Comparison of ENCODE assay signal across 12 cellular contexts in genomic region chr12:1108276-1108675, GRCh38.
DNase-seq lines count a peak whose midpoint lies in the region; ATAC-seq, FAIRE-seq and TF ChIP-seq lines count a peak whose summit lies in the region.
"Had no signal": no experiment of that assay in that cellular context is flagged by ENCODE, and none has a peak within 500 bp of the region (broad histone marks: within the 10 kb centered on the region; RNA-seq: fewer than 3 reads in every experiment).

No MANE protein-coding gene starts in this region.

- no peak overlapping the region for H3K27ac ChIP-seq in DOHH2 (ENCODE audit: low read depth, low read length)
- no peak overlapping the region for H3K27ac ChIP-seq in OCI-LY7 (ENCODE audit: low read depth, low read length, poor library complexity, severe bottlenecking)
- no peak overlapping the region for H3K27ac ChIP-seq in esophagus squamous epithelium
- H3K27ac ChIP-seq: suprapubic skin had no signal

- H3K36me3 ChIP-seq in DOHH2 (ENCODE audit: control insufficient read depth, low read length) (peaks cover 8% of the 10 kb centered on the region), OCI-LY7 (ENCODE audit: insufficient read depth, low read length) (no peaks in the 10 kb centered on the region; the same call in 1 of the 2 replicates), esophagus squamous epithelium (peaks cover 0 to 57% (median 4%) of the 10 kb centered on the region in 3 donors)

- TF ChIP-seq POLR2A in esophagus squamous epithelium (IDR thresholded peaks at IDR 0.05) (no peak), lower leg skin (IDR thresholded peaks at IDR 0.05) (no peak)

- intact Hi-C loops in OCI-LY7 (cut with micrococcal nuclease; ENCODE audit: unreplicated experiment) (no loop called here), esophagus squamous epithelium (cut with DNase I) (no loop called here), lower leg skin (cut with DNase I; ENCODE audit: low total_unique reads) (no loop called here)

- peak; percentile 85 for ATAC-seq in HG03066 (IDR thresholded peaks at IDR 0.05; ENCODE audit: low read depth, unreplicated experiment)

- BruUV-seq in OCI-LY7 (replicated peaks; lab: Mats Ljungman, UMichigan): no TSS peak

- peak overlapping the region; percentile 24 for H3K4me2 ChIP-seq in DOHH2 (ENCODE audit: low read length)
- peak overlapping the region; percentile 46 for H3K4me2 ChIP-seq in OCI-LY7 (ENCODE audit: low read length)

- H2AFZ ChIP-seq in OCI-LY7 (ENCODE audit: low read length): no peak overlapping the region

- H3K4me3 ChIP-seq in DOHH2 (ENCODE audit: low read length): no peak overlapping the region
- H3K4me3 ChIP-seq in OCI-LY7 (ENCODE audit: low read depth, low read length, poor library complexity, severe bottlenecking): no peak overlapping the region
- H3K4me3 ChIP-seq in esophagus squamous epithelium: no peak overlapping the region
- no peak overlapping the region for H3K4me3 ChIP-seq in lower leg skin (ENCODE audit: low read depth, poor library complexity, severe bottlenecking)
- H3K4me3 ChIP-seq: suprapubic skin had no signal

- 50 to 100% methylated on average over 1 of the region's 1 CpG for WGBS in esophagus squamous epithelium, 2 donors
- WGBS in lower leg skin, 2 donors: 96 to 100% methylated on average over 1 of the region's 1 CpG

- H3K4me1 ChIP-seq in DOHH2 (ENCODE audit: control insufficient read depth, low read length) (peaks cover 10% of the 10 kb centered on the region), OCI-LY7 (ENCODE audit: insufficient read depth, low read length, poor library complexity, severe bottlenecking) (peaks cover 21% of the 10 kb centered on the region), esophagus squamous epithelium (peaks cover 0 to 7% (median 0%) of the 10 kb centered on the region in 3 donors)
- H3K4me1 ChIP-seq: suprapubic skin had no signal

- TF ChIP-seq CTCF in DOHH2 (IDR thresholded peaks at IDR 0.05; ENCODE audit: low read depth, low read length, poor library complexity, severe bottlenecking): no peak
- TF ChIP-seq CTCF in OCI-LY7 (conservative IDR thresholded peaks at IDR 0.05; ENCODE audit: low read length): no peak
- no peak for TF ChIP-seq CTCF in esophagus squamous epithelium (IDR thresholded peaks at IDR 0.05)
- TF ChIP-seq CTCF in lower leg skin (IDR thresholded peaks at IDR 0.05): no peak

- DNase-seq in GM19239 (ENCODE audit: insufficient read length, low spot score) (peak; percentile 52), OCI-LY7 (ENCODE audit: low spot score) (peak; percentile 64), esophagus squamous epithelium (lab: John Stamatoyannopoulos, UW) (no peak), lower leg skin (ENCODE audit: low spot score in 2 of 2) (no peak), superior temporal gyrus (ENCODE audit: extremely low spot score) (no peak), NCI-H1417 (lab: John Stamatoyannopoulos, UW) (no peak)
- DNase-seq: central memory CD4-positive, alpha-beta T cell; NCI-H2029 treated with DMSO at 0.1 percent for 48 hours; SHP77 treated with DMSO at 0.1 percent for 48 hours had no signal

- H3K27me3 ChIP-seq in DOHH2 (ENCODE audit: control insufficient read depth, low read length) (no peaks in the 10 kb centered on the region), esophagus squamous epithelium (no peaks in the 10 kb centered on the region)
- H3K27me3 ChIP-seq: suprapubic skin had no signal

- H3K79me2 ChIP-seq in DOHH2 (ENCODE audit: control insufficient read depth, low read length): no peaks in the 10 kb centered on the region
- H3K79me2 ChIP-seq in OCI-LY7 (ENCODE audit: insufficient read depth, low read depth, low read length): no peaks in the 10 kb centered on the region

- H4K20me1 ChIP-seq in DOHH2 (ENCODE audit: control insufficient read depth, insufficient read depth, low read depth, low read length): no peaks in the 10 kb centered on the region; the same call in 1 of the 2 replicates
- no peaks in the 10 kb centered on the region for H4K20me1 ChIP-seq in OCI-LY7 (ENCODE audit: insufficient read depth, low read length)

- peak; percentile 83 for FAIRE-seq in GM19239 (lab: Jason Lieb, UNC)

- H3K9me3 ChIP-seq in DOHH2 (ENCODE audit: control insufficient read depth, insufficient read depth, low read length) (no peaks in the 10 kb centered on the region), OCI-LY7 (ENCODE audit: low read length) (no peaks in the 10 kb centered on the region), esophagus squamous epithelium (no peaks in the 10 kb centered on the region)
- H3K9me3 ChIP-seq: suprapubic skin had no signal

- H3F3A ChIP-seq in DOHH2 (ENCODE audit: control insufficient read depth, insufficient read depth): no peaks in the 10 kb centered on the region

- POLR2A ChIA-PET in OCI-LY7 (lab: Charles Lee): interaction anchor here (1.0 to 1.4 kb wide), 3 partner anchors 10 to 252 kb away, joined by 4 to 8 read pairs (median 6); no protein-coding TSS in a partner anchor

- CTCF ChIA-PET in OCI-LY7 (lab: Charles Lee; ENCODE audit: unreplicated experiment): interaction anchor here (1.4 kb wide), 1 partner anchor 10 kb away, joined by 4 read pairs; no protein-coding TSS in a partner anchor

- H3K9me2 ChIP-seq in DOHH2 (replicated peaks; ENCODE audit: control insufficient read depth, low read length): no peaks in the 10 kb centered on the region
- H3K9me2 ChIP-seq in OCI-LY7 (ENCODE audit: insufficient read depth, low read length): no peaks in the 10 kb centered on the region

Comparison
In these comparisons a context has a peak if more than half of its experiments do, and no peak if none do; other contexts are left out.
1. DNase-seq: peak in GM19239 (single experiment) and OCI-LY7 (single experiment); none in esophagus squamous epithelium (single experiment), lower leg skin (0 of 2), superior temporal gyrus (single experiment) and NCI-H1417 (0 of 3).